ENCODE assay signal across 36 cellular contexts in genomic region chr18:75517286-75517685, GRCh38.
"Had no signal": no experiment of that assay in that cellular context is flagged by ENCODE, and none has a peak within 500 bp of the region (broad histone marks: within the 10 kb centered on the region; RNA-seq: fewer than 3 reads in every experiment).

No MANE protein-coding gene starts in this region.

- H3K27ac ChIP-seq: KMS-11 had no signal

- H3K36me3 ChIP-seq: MG63 had no signal

- H3K4me2 ChIP-seq: KMS-11 had no signal

- H3K4me3 ChIP-seq: MG63 had no signal

- DNase-seq: Karpas-422, Kasumi-1, MG63, MM.1S, MV-4-11, NCI-H1048, NCI-H1092, NCI-H1092 treated with DMSO at 0.1 percent for 48 hours, NCI-H1105, NCI-H1105 treated with DMSO at 0.1 percent for 48 hours, NCI-H1417, NCI-H1417 treated with DMSO at 0.1 percent for 48 hours, NCI-H1436, NCI-H1436 treated with DMSO at 0.1 percent for 48 hours, NCI-H146, NCI-H1694, NCI-H1694 treated with DMSO at 0.1 percent for 48 hours, NCI-H187, NCI-H187 treated with DMSO at 0.1 percent for 48 hours, NCI-H1930, NCI-H2029, NCI-H2029 treated with DMSO at 0.1 percent for 48 hours, NCI-H2081, NCI-H2081 treated with DMSO at 0.1 percent for 48 hours, NCI-H2107, NCI-H2171, NCI-H2171 treated with DMSO at 0.1 percent for 48 hours, NCI-H2227 treated with DMSO at 0.1 percent for 48 hours, NCI-H226, NCI-H345, NCI-H446, NCI-H446 treated with DMSO at 0.1 percent for 48 hours, NCI-H510A, NCI-H510A treated with DMSO at 0.1 percent for 48 hours, NCI-H524 had no signal

- H3K27me3 ChIP-seq: MG63 had no signal

- H3K9ac ChIP-seq: KMS-11 had no signal
